ENCODE assay signal across 12 cellular contexts in genomic region chr2:240962371-240963064, GRCh38. TPM values are rescaled to one million over a fixed set of nuclear protein-coding genes. Genes with fewer than 3 reads are reported as not detected.
DNase-seq lines count a peak whose midpoint lies in the region; ATAC-seq, FAIRE-seq and TF ChIP-seq lines count a peak whose summit lies in the region.
"Had no signal": no experiment of that assay in that cellular context is flagged by ENCODE, and none has a peak within 500 bp of the region (broad histone marks: within the 10 kb centered on the region; RNA-seq: fewer than 3 reads in every experiment).

No MANE protein-coding gene starts in this region.

- H2AK5ac ChIP-seq in H1 (ENCODE audit: low read depth, low read length) = no peak overlapping the region
- no peak overlapping the region for H2AK5ac ChIP-seq in mesendoderm (ENCODE audit: low read length)

- peak overlapping the region; percentile 71 for H3K18ac ChIP-seq in H1 (ENCODE audit: extremely low read depth, low read length)
- H3K18ac ChIP-seq in mesendoderm (ENCODE audit: low read length) = no peak overlapping the region

- intact Hi-C loops in upper lobe of right lung (cut with DNase I) = no loop called here

- H3K79me1 ChIP-seq in H1 (ENCODE audit: low read depth, low read length) (no peaks in the 10 kb centered on the region), mesendoderm (ENCODE audit: low read length) (no peaks in the 10 kb centered on the region)

- H3K27ac ChIP-seq in H1 (ENCODE audit: low read depth, low read length) (no peak overlapping the region), mesendoderm (ENCODE audit: low read depth, low read length) (no peak overlapping the region), upper lobe of right lung (peak overlapping the region; percentile 66)

- H4K20me1 ChIP-seq in H1 (replicated peaks in 1 of 2; ENCODE audit: control insufficient read depth in 1 of 2, insufficient read depth in 2 of 2, low read length in 2 of 2) = peaks cover 0 to 8% of the 10 kb centered on the region in 2 experiments

- CTCF ChIA-PET in H1 (lab: Charles Lee; ENCODE audit: partially characterized antibody) = interaction anchor here (0.5 kb wide), 1 partner anchor 1382 kb away, joined by 3 read pairs; no protein-coding TSS in a partner anchor

- H4K8ac ChIP-seq in H1 (ENCODE audit: extremely low read depth, insufficient read depth, low read length) = peak overlapping the region; percentile 92
- H4K8ac ChIP-seq in mesendoderm (ENCODE audit: low read depth, low read length) = no peak overlapping the region

- peak overlapping the region; percentile 9; the same call in 1 of the 2 replicates for H2AFZ ChIP-seq in H1 (ENCODE audit: low read length)

- 0 out of 2 replicates have a peak overlapping the region, but pooled peaks have one; percentile 9 for H2BK12ac ChIP-seq in H1 (ENCODE audit: low read depth, low read length)

- TF ChIP-seq CTCF in H1 (IDR thresholded peaks at IDR 0.05; ENCODE audit: control extremely low read depth in 1 of 3, insufficient read depth in 1 of 3, low read depth in 1 of 3, low read length in 3 of 3) (no peak), upper lobe of right lung (IDR thresholded peaks at IDR 0.05) (no peak)

- H3K14ac ChIP-seq in H1 (ENCODE audit: insufficient read length) = no peak overlapping the region

- no peak overlapping the region for H3K56ac ChIP-seq in H1 (replicated peaks; ENCODE audit: insufficient read length, low read depth, low read length)
- H3K56ac ChIP-seq in mesendoderm (ENCODE audit: low read length) = peak overlapping the region; percentile 34

- peak overlapping the region; percentile 66 for H3K4ac ChIP-seq in H1 (replicated peaks; ENCODE audit: insufficient read length, low read depth, low read length)
- no peak overlapping the region for H3K4ac ChIP-seq in mesendoderm (ENCODE audit: low read depth, low read length)

- H3K4me2 ChIP-seq in H1 (ENCODE audit: insufficient read depth in 1 of 2, low read depth in 2 of 2, low read length in 2 of 2) (no peak overlapping the region), mesendoderm (ENCODE audit: low read length) (no peak overlapping the region)

- H4K5ac ChIP-seq in H1 (ENCODE audit: insufficient read length, low read depth, low read length) = no peak overlapping the region
- no peak overlapping the region for H4K5ac ChIP-seq in mesendoderm (ENCODE audit: low read length)

- peak overlapping the region; percentile 77 for H4K91ac ChIP-seq in H1 (replicated peaks; ENCODE audit: insufficient read length, low read length)

- no peak overlapping the region for H2BK15ac ChIP-seq in H1 (ENCODE audit: low read length)
- no peak overlapping the region for H2BK15ac ChIP-seq in mesendoderm (replicated peaks; ENCODE audit: low read depth)

- no peaks in the 10 kb centered on the region for H3K27me3 ChIP-seq in H1 (replicated peaks in 1 of 4; ENCODE audit: control insufficient read depth in 3 of 4, extremely low read depth in 1 of 4, insufficient read depth in 3 of 4, low read length in 3 of 4)
- H3K27me3 ChIP-seq in mesendoderm (ENCODE audit: insufficient read depth, low read length, poor library complexity) = no peaks in the 10 kb centered on the region
- no peaks in the 10 kb centered on the region for H3K27me3 ChIP-seq in upper lobe of right lung

- H2BK5ac ChIP-seq in H1 (ENCODE audit: low read depth, low read length) (no peak overlapping the region; the same call in 1 of the 2 replicates), mesendoderm (ENCODE audit: low read length) (no peak overlapping the region)

- no peak for TF ChIP-seq RAD21 in H1 (IDR thresholded peaks at IDR 0.05 in 1 of 2, conservative IDR thresholded peaks at IDR 0.05 in 1 of 2; ENCODE audit: low read depth in 2 of 2, low read length in 2 of 2)

- H2BK120ac ChIP-seq in H1 (replicated peaks; ENCODE audit: low read depth, low read length) (no peak overlapping the region), mesendoderm (ENCODE audit: low read depth, low read length) (no peak overlapping the region)

- FAIRE-seq in H1 (lab: Jason Lieb, UNC) = no peak
- no peak for FAIRE-seq in urothelium cell line (lab: Jason Lieb, UNC)
- FAIRE-seq: frontal cortex, GM18507 had no signal

- H3K9ac ChIP-seq in H1 (replicated peaks in 1 of 4; ENCODE audit: extremely low read depth in 1 of 4, low read depth in 3 of 4, low read length in 3 of 4) (no peak overlapping the region), mesendoderm (ENCODE audit: low read length) (no peak overlapping the region)

- POLR2A ChIA-PET in H1 (lab: Charles Lee; ENCODE audit: partially characterized antibody) = interaction anchor here (0.7 to 0.9 kb wide), 2 partner anchors 9 to 42 kb away, joined by 4 read pairs; no protein-coding TSS in a partner anchor

- H3K23me2 ChIP-seq in H1 (ENCODE audit: low read depth, low read length) = peaks cover 8% of the 10 kb centered on the region; the same call in 1 of the 2 replicates

- DNase-seq in activated CD8-positive, alpha-beta memory T cell treated with anti-CD3 and anti-CD28 coated beads for 24 hours = peak; percentile 40
- no peak for DNase-seq in activated CD8-positive, alpha-beta memory T cell treated with anti-CD3 and anti-CD28 coated beads, Interleukin-2, amount 50 U/mL, for 4 hours
- peak in 1 of 2 experiments; percentile 52 for DNase-seq in H1 (ENCODE audit: low read depth in 1 of 2, low spot score in 2 of 2)
- no peak for DNase-seq in mesendoderm
- DNase-seq in upper lobe of right lung = peak; percentile 71
- DNase-seq in urothelium cell line (ENCODE audit: low spot score) = no peak
- no peak for DNase-seq in LoVo (ENCODE audit: low spot score)

- H3K36me3 ChIP-seq in H1 (ENCODE audit: control insufficient read depth in 2 of 4, insufficient read depth in 4 of 4, low read length in 3 of 4) (no peaks in the 10 kb centered on the region), mesendoderm (ENCODE audit: control insufficient read depth, insufficient read depth, low read length) (no peaks in the 10 kb centered on the region), upper lobe of right lung (no peaks in the 10 kb centered on the region)

- H2BK20ac ChIP-seq in H1 (ENCODE audit: low read length) = no peak overlapping the region

- H3K9me3 ChIP-seq in H1 (ENCODE audit: insufficient read depth in 2 of 2, low read depth in 1 of 2, low read length in 1 of 2) (no peaks in the 10 kb centered on the region), upper lobe of right lung (no peaks in the 10 kb centered on the region)

- H3K4me3 ChIP-seq in H1 (ENCODE audit: extremely low read depth in 1 of 4, insufficient read depth in 2 of 4, low read depth in 3 of 4, low read length in 4 of 4) (no peak overlapping the region), mesendoderm (ENCODE audit: low read length) (no peak overlapping the region), upper lobe of right lung (no peak overlapping the region)

- H3K79me2 ChIP-seq in H1 (ENCODE audit: control insufficient read depth in 1 of 2, insufficient read depth in 2 of 2, low read length in 2 of 2) (no peaks in the 10 kb centered on the region), mesendoderm (ENCODE audit: control insufficient read depth, insufficient read depth, low read length) (no peaks in the 10 kb centered on the region)

- whole genome bisulfite sequencing in H1 (ENCODE audit: extremely low coverage in 1 of 2, insufficient coverage in 1 of 2, insufficient read length in 1 of 2, insufficient replicate concordance in 2 of 2, low coverage in 1 of 2, low lambda C conversion rate in 2 of 2, missing lambda C conversion rate in 1 of 2), 2 experiments = 80% methylated on average over 22 of the region's 27 CpGs; no CpG with 5 or more reads in 1 of the 2 experiments
- no CpG with 5 or more reads among the region's 27 CpGs for WGBS in mesendoderm (ENCODE audit: extremely low coverage, insufficient coverage, low lambda C conversion rate)

- no peak for TF ChIP-seq POLR2A in H1 (IDR thresholded peaks at IDR 0.05; ENCODE audit: control extremely low read depth in 1 of 2, low read depth in 2 of 2, low read length in 2 of 2)

- peaks cover 0 to 15% (median 6%) of the 10 kb centered on the region in 4 experiments; a peak in 5 of 7 replicates for H3K4me1 ChIP-seq in H1 (replicated peaks in 1 of 4; ENCODE audit: control insufficient read depth in 3 of 4, insufficient read depth in 4 of 4, low read length in 3 of 4)
- no peaks in the 10 kb centered on the region for H3K4me1 ChIP-seq in mesendoderm (ENCODE audit: control insufficient read depth, low read depth, low read length)
- peaks cover 23% of the 10 kb centered on the region for H3K4me1 ChIP-seq in upper lobe of right lung

- no peak for ATAC-seq in upper lobe of right lung
- no peak for ATAC-seq in HG02852 (IDR thresholded peaks at IDR 0.05; ENCODE audit: unreplicated experiment)

- H3K23ac ChIP-seq in H1 (ENCODE audit: insufficient read length) (no peak overlapping the region), mesendoderm (ENCODE audit: low read length) (no peak overlapping the region)

- no peak for TF ChIP-seq EP300 in H1 (IDR thresholded peaks at IDR 0.05; ENCODE audit: borderline replicate concordance in 1 of 2, low read depth in 2 of 2, low read length in 2 of 2)

TF ChIP-seq in H1, 55 proteins besides CTCF, POLR2A, EP300 and RAD21 (continues in another document):
- TF ChIP-seq MAFK (IDR thresholded peaks at IDR 0.05; ENCODE audit: low read depth, low read length) (peak; percentile 98), POLR2AphosphoS5 (IDR thresholded peaks at IDR 0.05; ENCODE audit: low read depth, low read length) (no peak)

RNA-seq across cellular contexts. Expression of gene SNED1, which starts 35.9 kb away (rescaled TPM):
- 1.9 and 2.4 TPM in 2 replicates for total RNA-seq in H1 (2021; fragmentation: NEBNext Ultra II Directional; extraction: Animal tissue kit (Norgen Biotek cat#: 25700))
- 1.9 and 2.6 TPM in 2 replicates for polyA plus RNA-seq in H1 (2011; rRNA removed)
- polyA plus RNA-seq in H1 (2011; cell fraction: cytosol; rRNA removed) = 1.7 TPM
- polyA plus RNA-seq in H1 (2011; cell fraction: nucleus; rRNA removed) = 8.2 TPM
- polyA plus RNA-seq in H1 (2012, experiment 1 of 2) = 1.1 to 1.8 TPM (median 1.6 TPM) in 4 replicates
- polyA plus RNA-seq in H1 (2012, experiment 2 of 2) = 0.67 TPM
- polyA plus RNA-seq in H1 (2013, experiment 1 of 2) = 0.95 TPM
- 1.0 TPM for polyA plus RNA-seq in H1 (2013, experiment 2 of 2)
- polyA minus RNA-seq in H1 (2011; rRNA and poly(A)+ RNA removed) = 3.0 and 3.2 TPM in 2 replicates
- 5.0 TPM for polyA minus RNA-seq in H1 (2011; cell fraction: cytosol; rRNA and poly(A)+ RNA removed)
- polyA minus RNA-seq in H1 (2011; cell fraction: nucleus; rRNA and poly(A)+ RNA removed) = 11.6 TPM
- 0.17 TPM for polyA plus RNA-seq in mesendoderm (2013, experiment 1 of 2)
- 0.21 TPM for polyA plus RNA-seq in mesendoderm (2013, experiment 2 of 2)
- 38.4 TPM for total RNA-seq in upper lobe of right lung

RNA-seq across cellular contexts. Expression of gene CROCC2, which starts 56.4 kb away (rescaled TPM):
- total RNA-seq in H1 (2021; fragmentation: NEBNext Ultra II Directional; extraction: Animal tissue kit (Norgen Biotek cat#: 25700)) = not detected in 2 replicates
- polyA plus RNA-seq in H1 (2011; rRNA removed) = not detected in 2 replicates
- not detected for polyA plus RNA-seq in H1 (2011; cell fraction: cytosol; rRNA removed)
- polyA plus RNA-seq in H1 (2011; cell fraction: nucleus; rRNA removed) = not detected
- not detected in 4 replicates for polyA plus RNA-seq in H1 (2012, experiment 1 of 2)
- not detected for polyA plus RNA-seq in H1 (2012, experiment 2 of 2)
- not detected for polyA plus RNA-seq in H1 (2013, experiment 1 of 2)
- polyA plus RNA-seq in H1 (2013, experiment 2 of 2) = not detected
- not detected in 2 replicates for polyA minus RNA-seq in H1 (2011; rRNA and poly(A)+ RNA removed)
- not detected for polyA minus RNA-seq in H1 (2011; cell fraction: cytosol; rRNA and poly(A)+ RNA removed)
- not detected for polyA minus RNA-seq in H1 (2011; cell fraction: nucleus; rRNA and poly(A)+ RNA removed)
- polyA plus RNA-seq in mesendoderm (2013, experiment 1 of 2) = not detected
- not detected for polyA plus RNA-seq in mesendoderm (2013, experiment 2 of 2)
- total RNA-seq in upper lobe of right lung = 0.26 TPM
- total RNA-seq: activated T-helper 2 cell treated with anti-CD3 and anti-CD28 coated beads, Interferon-gamma antibody, Interleukin-2, Interleukin-4, amounts not matched to agents 10 μg/mL and 5 μg/mL and 100 μg/mL, durations not matched to agents 14 hours and 24 hours and 36 hours; frontal cortex had no signal
- polyA plus RNA-seq: AG04450 had no signal

Comparison
In these comparisons a context has a peak if more than half of its experiments do, and no peak if none do; other contexts are left out.
1. DNase-seq: peak in activated CD8-positive, alpha-beta memory T cell treated with anti-CD3 and anti-CD28 coated beads for 24 hours (single experiment) and upper lobe of right lung (single experiment); none in activated CD8-positive, alpha-beta memory T cell treated with anti-CD3 and anti-CD28 coated beads, Interleukin-2, amount 50 U/mL, for 4 hours (single experiment), mesendoderm (single experiment), urothelium cell line (single experiment) and LoVo (single experiment).
2. RNA of gene SNED1, which starts 35.9 kb away (total RNA-seq): 38.4 TPM in upper lobe of right lung (single experiment); 1.9 to 2.4 TPM in H1; every median in the first group is over 10 times any median in the second.